Comparison of ENCODE assay signal across 8 cellular contexts in the genomic region with DNA sequence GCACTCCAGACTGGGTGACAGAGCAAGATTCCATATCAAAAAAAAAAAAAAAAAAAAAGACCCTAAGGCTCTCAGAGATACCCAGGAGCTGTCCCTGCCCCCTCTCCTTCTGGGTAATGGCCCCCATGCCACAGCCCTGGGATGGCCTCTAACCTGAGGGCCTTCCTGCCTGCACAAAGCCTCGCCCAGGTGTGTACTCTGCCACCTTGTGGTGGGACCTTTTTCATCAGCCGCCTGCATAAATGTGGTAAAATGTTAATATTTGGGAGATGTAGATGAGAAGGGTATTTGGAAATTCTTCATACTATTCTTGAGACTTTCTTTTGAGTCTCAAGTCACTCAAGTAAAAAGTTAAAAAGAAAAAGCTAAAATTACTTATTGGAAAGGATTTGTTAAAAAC. TPM values are rescaled to one million over a fixed set of nuclear protein-coding genes. Genes with fewer than 3 reads are reported as not detected.
DNase-seq lines count a peak whose midpoint lies in the region; ATAC-seq and TF ChIP-seq lines count a peak whose summit lies in the region.

No MANE protein-coding gene starts in this region.

- H3K27me3 ChIP-seq in heart right ventricle (no peaks in the 10 kb centered on the region), right atrium auricular region (no peaks in the 10 kb centered on the region)

- intact Hi-C loops in heart right ventricle (cut with DNase I) = no loop called here

- POLR2A ChIA-PET in RWPE1 (lab: Yijun Ruan, JAX; ENCODE audit: low non-redundant PET) = no interaction called here

- no peak for ATAC-seq in heart right ventricle
- ATAC-seq in GM21825 (IDR thresholded peaks at IDR 0.05; ENCODE audit: unreplicated experiment) = no peak
- ATAC-seq in HG03045 (IDR thresholded peaks at IDR 0.05; ENCODE audit: unreplicated experiment) = no peak

- TF ChIP-seq CTCF in heart right ventricle (IDR thresholded peaks at IDR 0.05) (peak in 7 of 9 donors; percentile 22 to 46 (median 32)), right atrium auricular region (IDR thresholded peaks at IDR 0.05) (peak in 1 of 2 donors; percentile 47), RWPE1 (conservative IDR thresholded peaks at IDR 0.05; ENCODE audit: low read depth) (peak; percentile 63), cardiac fibroblast (IDR thresholded peaks at IDR 0.05; ENCODE audit: low read depth, low read length) (peak; percentile 52), osteocyte (IDR thresholded peaks at IDR 0.05) (peak; percentile 53)

- H3K9me3 Mint-ChIP-seq in osteocyte (ENCODE audit: unreplicated experiment) = no peaks in the 10 kb centered on the region

- no peak overlapping the region for H3K4me3 Mint-ChIP-seq in osteocyte (ENCODE audit: unreplicated experiment)

- no peak overlapping the region for H3K27ac Mint-ChIP-seq in osteocyte (ENCODE audit: unreplicated experiment)

- DNase-seq in heart right ventricle (no peak), right atrium auricular region (ENCODE audit: low spot score) (no peak), RWPE1 (ENCODE audit: low spot score) (no peak), cardiac fibroblast (ENCODE audit: low read depth in 2 of 2) (peak; percentile 13 to 15), osteocyte (ENCODE audit: extremely low spot score, unreplicated experiment) (no peak), NCI-H2227 (lab: John Stamatoyannopoulos, UW; ENCODE audit: unreplicated experiment) (no peak)

- peaks cover 2% of the 10 kb centered on the region for H3K36me3 Mint-ChIP-seq in osteocyte (ENCODE audit: unreplicated experiment)

- peaks cover 13% of the 10 kb centered on the region for H3K4me1 Mint-ChIP-seq in osteocyte (ENCODE audit: unreplicated experiment)

- H3K4me1 ChIP-seq in heart right ventricle = peaks cover 0 to 10% (median 4%) of the 10 kb centered on the region in 9 donors
- H3K4me1 ChIP-seq in right atrium auricular region = peaks cover 0 to 7% of the 10 kb centered on the region in 2 donors

- no peak overlapping the region for H3K4me3 ChIP-seq in heart right ventricle
- H3K4me3 ChIP-seq in right atrium auricular region = no peak overlapping the region
- no peak overlapping the region for H3K4me3 ChIP-seq in cardiac fibroblast (replicated peaks in 1 of 2; ENCODE audit: low read depth in 2 of 2, low read length in 2 of 2)

- 56 to 58% methylated on average over 2 of the region's 2 CpGs for WGBS in heart right ventricle, 2 donors

- H3K9me3 ChIP-seq in heart right ventricle = no peaks in the 10 kb centered on the region
- H3K9me3 ChIP-seq in right atrium auricular region = no peaks in the 10 kb centered on the region

- peaks cover 3% of the 10 kb centered on the region for H3K27me3 Mint-ChIP-seq in osteocyte (ENCODE audit: unreplicated experiment)

- CTCF ChIA-PET in RWPE1 (lab: Yijun Ruan, JAX) = interaction anchor here (0.6 to 1.0 kb wide), 4 partner anchors 9 to 355 kb away, joined by 4 to 8 read pairs (median 6); no protein-coding TSS in a partner anchor

- H3K36me3 ChIP-seq in heart right ventricle (no peaks in the 10 kb centered on the region), right atrium auricular region (no peaks in the 10 kb centered on the region)

- H3K27ac ChIP-seq in heart right ventricle (no peak overlapping the region), right atrium auricular region (no peak overlapping the region), RWPE1 (no peak overlapping the region)

RNA-seq across cellular contexts. Expression of a gene that starts 46.3 kb away (rescaled TPM):
- total RNA-seq in heart right ventricle (10 to 100 TPM; 21.1 to 31.5 (median 26.3) TPM), right atrium auricular region (10 to 100 TPM; 40.1 to 50.9 TPM), osteocyte (51.0 and 51.8 TPM in 2 replicates)
- 10 to 100 TPM; 12.8 to 13.5 TPM for polyA plus RNA-seq in heart right ventricle

RNA-seq across cellular contexts. Expression of a gene that starts 52.8 kb away (rescaled TPM):
- total RNA-seq in heart right ventricle = not detected
- polyA plus RNA-seq in heart right ventricle = not detected
- total RNA-seq in right atrium auricular region = not detected
- total RNA-seq in osteocyte = not detected in 2 replicates

Comparison
In these comparisons a context has a peak if more than half of its experiments do, and no peak if none do; other contexts are left out.
1. DNase-seq: peak in cardiac fibroblast (2 of 2); none in heart right ventricle (0 of 2), right atrium auricular region (single experiment), RWPE1 (single experiment), osteocyte (single experiment) and NCI-H2227 (single experiment).